Comparison of ENCODE assay signal across 2 cellular contexts in the genomic region with DNA sequence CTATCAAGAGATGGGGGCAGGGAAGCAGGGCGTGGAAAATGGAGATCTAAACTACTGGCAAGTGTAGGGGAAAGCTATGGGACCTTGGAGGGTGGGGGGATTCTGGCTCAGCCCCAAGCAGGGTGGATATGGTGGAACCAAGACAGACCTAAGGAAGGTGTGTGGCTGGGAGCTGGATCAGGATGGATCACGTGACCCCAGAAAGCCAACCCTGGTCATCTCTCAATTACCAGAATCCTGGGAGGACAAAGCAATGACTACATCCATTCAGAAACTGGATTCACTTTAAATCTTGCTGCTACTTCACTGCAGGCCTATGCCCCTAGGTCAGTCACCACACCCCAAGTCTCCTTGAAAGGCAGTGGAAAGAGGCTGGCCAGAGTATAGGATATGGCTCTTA.
TF ChIP-seq lines count a peak whose summit lies in the region.

No MANE protein-coding gene starts in this region.

TF ChIP-seq in GM23338, 12 proteins besides CTCF, POLR2A, EP300 and RAD21 (continued from another document):
- TF ChIP-seq, protein P1, sequence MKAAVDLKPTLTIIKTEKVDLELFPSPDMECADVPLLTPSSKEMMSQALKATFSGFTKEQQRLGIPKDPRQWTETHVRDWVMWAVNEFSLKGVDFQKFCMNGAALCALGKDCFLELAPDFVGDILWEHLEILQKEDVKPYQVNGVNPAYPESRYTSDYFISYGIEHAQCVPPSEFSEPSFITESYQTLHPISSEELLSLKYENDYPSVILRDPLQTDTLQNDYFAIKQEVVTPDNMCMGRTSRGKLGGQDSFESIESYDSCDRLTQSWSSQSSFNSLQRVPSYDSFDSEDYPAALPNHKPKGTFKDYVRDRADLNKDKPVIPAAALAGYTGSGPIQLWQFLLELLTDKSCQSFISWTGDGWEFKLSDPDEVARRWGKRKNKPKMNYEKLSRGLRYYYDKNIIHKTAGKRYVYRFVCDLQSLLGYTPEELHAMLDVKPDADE (IDR thresholded peaks at IDR 0.05) = no peak
- TF ChIP-seq, protein P2, sequence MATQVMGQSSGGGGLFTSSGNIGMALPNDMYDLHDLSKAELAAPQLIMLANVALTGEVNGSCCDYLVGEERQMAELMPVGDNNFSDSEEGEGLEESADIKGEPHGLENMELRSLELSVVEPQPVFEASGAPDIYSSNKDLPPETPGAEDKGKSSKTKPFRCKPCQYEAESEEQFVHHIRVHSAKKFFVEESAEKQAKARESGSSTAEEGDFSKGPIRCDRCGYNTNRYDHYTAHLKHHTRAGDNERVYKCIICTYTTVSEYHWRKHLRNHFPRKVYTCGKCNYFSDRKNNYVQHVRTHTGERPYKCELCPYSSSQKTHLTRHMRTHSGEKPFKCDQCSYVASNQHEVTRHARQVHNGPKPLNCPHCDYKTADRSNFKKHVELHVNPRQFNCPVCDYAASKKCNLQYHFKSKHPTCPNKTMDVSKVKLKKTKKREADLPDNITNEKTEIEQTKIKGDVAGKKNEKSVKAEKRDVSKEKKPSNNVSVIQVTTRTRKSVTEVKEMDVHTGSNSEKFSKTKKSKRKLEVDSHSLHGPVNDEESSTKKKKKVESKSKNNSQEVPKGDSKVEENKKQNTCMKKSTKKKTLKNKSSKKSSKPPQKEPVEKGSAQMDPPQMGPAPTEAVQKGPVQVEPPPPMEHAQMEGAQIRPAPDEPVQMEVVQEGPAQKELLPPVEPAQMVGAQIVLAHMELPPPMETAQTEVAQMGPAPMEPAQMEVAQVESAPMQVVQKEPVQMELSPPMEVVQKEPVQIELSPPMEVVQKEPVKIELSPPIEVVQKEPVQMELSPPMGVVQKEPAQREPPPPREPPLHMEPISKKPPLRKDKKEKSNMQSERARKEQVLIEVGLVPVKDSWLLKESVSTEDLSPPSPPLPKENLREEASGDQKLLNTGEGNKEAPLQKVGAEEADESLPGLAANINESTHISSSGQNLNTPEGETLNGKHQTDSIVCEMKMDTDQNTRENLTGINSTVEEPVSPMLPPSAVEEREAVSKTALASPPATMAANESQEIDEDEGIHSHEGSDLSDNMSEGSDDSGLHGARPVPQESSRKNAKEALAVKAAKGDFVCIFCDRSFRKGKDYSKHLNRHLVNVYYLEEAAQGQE (IDR thresholded peaks at IDR 0.05; ENCODE audit: unreplicated experiment) = no peak

TF ChIP-seq in K562, 482 proteins besides CTCF, POLR2A, EP300 and RAD21 (continued from another document and continues in another):
- TF ChIP-seq USF2 (CRISPR knock-in tag; IDR thresholded peaks at IDR 0.05) = peak; percentile 52; the same call in 1 of the 2 replicates
- no peak for TF ChIP-seq HDAC6 (IDR thresholded peaks at IDR 0.05; ENCODE audit: low read depth, low read length)
- TF ChIP-seq, protein P3, sequence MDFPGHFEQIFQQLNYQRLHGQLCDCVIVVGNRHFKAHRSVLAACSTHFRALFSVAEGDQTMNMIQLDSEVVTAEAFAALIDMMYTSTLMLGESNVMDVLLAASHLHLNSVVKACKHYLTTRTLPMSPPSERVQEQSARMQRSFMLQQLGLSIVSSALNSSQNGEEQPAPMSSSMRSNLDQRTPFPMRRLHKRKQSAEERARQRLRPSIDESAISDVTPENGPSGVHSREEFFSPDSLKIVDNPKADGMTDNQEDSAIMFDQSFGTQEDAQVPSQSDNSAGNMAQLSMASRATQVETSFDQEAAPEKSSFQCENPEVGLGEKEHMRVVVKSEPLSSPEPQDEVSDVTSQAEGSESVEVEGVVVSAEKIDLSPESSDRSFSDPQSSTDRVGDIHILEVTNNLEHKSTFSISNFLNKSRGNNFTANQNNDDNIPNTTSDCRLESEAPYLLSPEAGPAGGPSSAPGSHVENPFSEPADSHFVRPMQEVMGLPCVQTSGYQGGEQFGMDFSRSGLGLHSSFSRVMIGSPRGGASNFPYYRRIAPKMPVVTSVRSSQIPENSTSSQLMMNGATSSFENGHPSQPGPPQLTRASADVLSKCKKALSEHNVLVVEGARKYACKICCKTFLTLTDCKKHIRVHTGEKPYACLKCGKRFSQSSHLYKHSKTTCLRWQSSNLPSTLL (IDR thresholded peaks at IDR 0.05) = no peak
- no peak for TF ChIP-seq PRDM10 (IDR thresholded peaks at IDR 0.05; ENCODE audit: partially characterized antibody)
- no peak for TF ChIP-seq MNT (conservative IDR thresholded peaks at IDR 0.05)
- TF ChIP-seq DACH1 (IDR thresholded peaks at IDR 0.05; ENCODE audit: partially characterized antibody) = no peak
- TF ChIP-seq ZNF695 (CRISPR knock-in tag; IDR thresholded peaks at IDR 0.05) = no peak
- no peak for TF ChIP-seq PHB2 (IDR thresholded peaks at IDR 0.05; ENCODE audit: low read depth)
- no peak for TF ChIP-seq NFIC (IDR thresholded peaks at IDR 0.05)
- TF ChIP-seq FOXJ2 (tag; IDR thresholded peaks at IDR 0.05) = no peak
- TF ChIP-seq PCBP1 (IDR thresholded peaks at IDR 0.05; ENCODE audit: low read depth, low read length, poor library complexity, severe bottlenecking) = no peak
- TF ChIP-seq NCOA1 (IDR thresholded peaks at IDR 0.05; ENCODE audit: low read depth) = no peak
- TF ChIP-seq USF1 (CRISPR knock-in tag; IDR thresholded peaks at IDR 0.05) = peak; percentile 48; the same call in 1 of the 2 replicates
- TF ChIP-seq RAD51 (IDR thresholded peaks at IDR 0.05; ENCODE audit: borderline replicate concordance, low read depth) = peak; percentile 84
- TF ChIP-seq, protein P4, sequence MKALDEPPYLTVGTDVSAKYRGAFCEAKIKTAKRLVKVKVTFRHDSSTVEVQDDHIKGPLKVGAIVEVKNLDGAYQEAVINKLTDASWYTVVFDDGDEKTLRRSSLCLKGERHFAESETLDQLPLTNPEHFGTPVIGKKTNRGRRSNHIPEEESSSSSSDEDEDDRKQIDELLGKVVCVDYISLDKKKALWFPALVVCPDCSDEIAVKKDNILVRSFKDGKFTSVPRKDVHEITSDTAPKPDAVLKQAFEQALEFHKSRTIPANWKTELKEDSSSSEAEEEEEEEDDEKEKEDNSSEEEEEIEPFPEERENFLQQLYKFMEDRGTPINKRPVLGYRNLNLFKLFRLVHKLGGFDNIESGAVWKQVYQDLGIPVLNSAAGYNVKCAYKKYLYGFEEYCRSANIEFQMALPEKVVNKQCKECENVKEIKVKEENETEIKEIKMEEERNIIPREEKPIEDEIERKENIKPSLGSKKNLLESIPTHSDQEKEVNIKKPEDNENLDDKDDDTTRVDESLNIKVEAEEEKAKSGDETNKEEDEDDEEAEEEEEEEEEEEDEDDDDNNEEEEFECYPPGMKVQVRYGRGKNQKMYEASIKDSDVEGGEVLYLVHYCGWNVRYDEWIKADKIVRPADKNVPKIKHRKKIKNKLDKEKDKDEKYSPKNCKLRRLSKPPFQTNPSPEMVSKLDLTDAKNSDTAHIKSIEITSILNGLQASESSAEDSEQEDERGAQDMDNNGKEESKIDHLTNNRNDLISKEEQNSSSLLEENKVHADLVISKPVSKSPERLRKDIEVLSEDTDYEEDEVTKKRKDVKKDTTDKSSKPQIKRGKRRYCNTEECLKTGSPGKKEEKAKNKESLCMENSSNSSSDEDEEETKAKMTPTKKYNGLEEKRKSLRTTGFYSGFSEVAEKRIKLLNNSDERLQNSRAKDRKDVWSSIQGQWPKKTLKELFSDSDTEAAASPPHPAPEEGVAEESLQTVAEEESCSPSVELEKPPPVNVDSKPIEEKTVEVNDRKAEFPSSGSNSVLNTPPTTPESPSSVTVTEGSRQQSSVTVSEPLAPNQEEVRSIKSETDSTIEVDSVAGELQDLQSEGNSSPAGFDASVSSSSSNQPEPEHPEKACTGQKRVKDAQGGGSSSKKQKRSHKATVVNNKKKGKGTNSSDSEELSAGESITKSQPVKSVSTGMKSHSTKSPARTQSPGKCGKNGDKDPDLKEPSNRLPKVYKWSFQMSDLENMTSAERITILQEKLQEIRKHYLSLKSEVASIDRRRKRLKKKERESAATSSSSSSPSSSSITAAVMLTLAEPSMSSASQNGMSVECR (CRISPR knock-in tag; IDR thresholded peaks at IDR 0.05) = no peak
- TF ChIP-seq, protein P5, sequence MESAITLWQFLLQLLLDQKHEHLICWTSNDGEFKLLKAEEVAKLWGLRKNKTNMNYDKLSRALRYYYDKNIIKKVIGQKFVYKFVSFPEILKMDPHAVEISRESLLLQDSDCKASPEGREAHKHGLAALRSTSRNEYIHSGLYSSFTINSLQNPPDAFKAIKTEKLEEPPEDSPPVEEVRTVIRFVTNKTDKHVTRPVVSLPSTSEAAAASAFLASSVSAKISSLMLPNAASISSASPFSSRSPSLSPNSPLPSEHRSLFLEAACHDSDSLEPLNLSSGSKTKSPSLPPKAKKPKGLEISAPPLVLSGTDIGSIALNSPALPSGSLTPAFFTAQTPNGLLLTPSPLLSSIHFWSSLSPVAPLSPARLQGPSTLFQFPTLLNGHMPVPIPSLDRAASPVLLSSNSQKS (CRISPR knock-in tag; IDR thresholded peaks at IDR 0.05) = no peak
- no peak for TF ChIP-seq PTRF (tag; IDR thresholded peaks at IDR 0.05)
- TF ChIP-seq HNRNPK (IDR thresholded peaks at IDR 0.05; ENCODE audit: low read depth, low read length, poor library complexity, severe bottlenecking) = no peak
- TF ChIP-seq, protein P6, sequence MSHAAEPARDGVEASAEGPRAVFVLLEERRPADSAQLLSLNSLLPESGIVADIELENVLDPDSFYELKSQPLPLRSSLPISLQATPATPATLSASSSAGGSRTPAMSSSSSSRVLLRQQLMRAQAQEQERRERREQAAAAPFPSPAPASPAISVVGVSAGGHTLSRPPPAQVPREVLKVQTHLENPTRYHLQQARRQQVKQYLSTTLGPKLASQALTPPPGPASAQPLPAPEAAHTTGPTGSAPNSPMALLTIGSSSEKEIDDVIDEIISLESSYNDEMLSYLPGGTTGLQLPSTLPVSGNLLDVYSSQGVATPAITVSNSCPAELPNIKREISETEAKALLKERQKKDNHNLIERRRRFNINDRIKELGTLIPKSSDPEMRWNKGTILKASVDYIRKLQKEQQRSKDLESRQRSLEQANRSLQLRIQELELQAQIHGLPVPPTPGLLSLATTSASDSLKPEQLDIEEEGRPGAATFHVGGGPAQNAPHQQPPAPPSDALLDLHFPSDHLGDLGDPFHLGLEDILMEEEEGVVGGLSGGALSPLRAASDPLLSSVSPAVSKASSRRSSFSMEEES (CRISPR knock-in tag; IDR thresholded peaks at IDR 0.05) = peak; percentile 85
- no peak for TF ChIP-seq SMARCB1 (IDR thresholded peaks at IDR 0.05; ENCODE audit: insufficient read length, low read depth)
- TF ChIP-seq ATF7 (IDR thresholded peaks at IDR 0.05) = no peak
- TF ChIP-seq DMBX1 (CRISPR knock-in tag; IDR thresholded peaks at IDR 0.05; ENCODE audit: borderline replicate concordance) = no peak
- TF ChIP-seq ZNF263 (CRISPR knock-in tag; IDR thresholded peaks at IDR 0.05; ENCODE audit: borderline replicate concordance) = no peak
- TF ChIP-seq MLLT1 (IDR thresholded peaks at IDR 0.05) = no peak
- no peak for TF ChIP-seq ZNF584 (CRISPR knock-in tag; IDR thresholded peaks at IDR 0.05; ENCODE audit: low read depth)
- TF ChIP-seq CBFA2T2 (conservative IDR thresholded peaks at IDR 0.05) = peak; percentile 37
